ENCODE assay signal across 18 cellular contexts in genomic region chr9:76900884-76901440, GRCh38.
"Had no signal": no experiment of that assay in that cellular context is flagged by ENCODE, and none has a peak within 500 bp of the region (broad histone marks: within the 10 kb centered on the region; RNA-seq: fewer than 3 reads in every experiment).

No MANE protein-coding gene starts in this region.

- ATAC-seq: activated CD4-positive, alpha-beta T cell treated with anti-CD3 and anti-CD28 coated beads for 36 hours; activated naive CD4-positive, alpha-beta T cell treated with anti-CD3 and anti-CD28 coated beads, Interleukin-2, amount 50 U/mL, for 72 hours; body of pancreas; heart left ventricle; naive thymus-derived CD4-positive, alpha-beta T cell; stimulated activated naive B cell treated with anti-CD40 and anti-IgM and Interleukin-4, amounts not matched to agents 10 μg/mL and 1 μg/mL and 100 μg/mL, for 72 hours had no signal

- H3K9me3 ChIP-seq: body of pancreas, heart left ventricle, ovary, suprapubic skin had no signal

- H3K27ac ChIP-seq: body of pancreas, ovary, suprapubic skin had no signal

- H3K36me3 ChIP-seq: heart left ventricle, ovary, suprapubic skin had no signal

- H3K4me3 ChIP-seq: body of pancreas, heart left ventricle, lung, ovary, suprapubic skin had no signal

- H3K27me3 ChIP-seq: body of pancreas, ovary had no signal

- DNase-seq: activated CD4-positive, alpha-beta memory T cell treated with anti-CD3 and anti-CD28 coated beads for 36 hours; activated CD4-positive, alpha-beta T cell treated with anti-CD3 and anti-CD28 coated beads for 36 hours; activated effector memory CD4-positive, alpha-beta T cell treated with Interleukin-2 at 50 U/mL for 16 hours; activated T-cell treated with anti-CD3 and anti-CD28 coated beads, Interleukin-2, amount 50 U/mL, for 24 hours; body of pancreas; central memory CD4-positive, alpha-beta T cell; cortex of kidney; effector memory CD4-positive, alpha-beta T cell; foreskin melanocyte; heart left ventricle; midbrain; naive thymus-derived CD4-positive, alpha-beta T cell; ovary; stimulated activated CD4-positive, alpha-beta T cell treated with anti-CD3 and anti-CD28 coated beads, Interleukin-2, amount 100 ng/mL, for 48 hours; stimulated activated naive B cell treated with anti-CD40 and anti-IgM and Interleukin-4, amounts not matched to agents 10 μg/mL and 1 μg/mL and 100 μg/mL, for 72 hours had no signal
